In the genomic region with DNA sequence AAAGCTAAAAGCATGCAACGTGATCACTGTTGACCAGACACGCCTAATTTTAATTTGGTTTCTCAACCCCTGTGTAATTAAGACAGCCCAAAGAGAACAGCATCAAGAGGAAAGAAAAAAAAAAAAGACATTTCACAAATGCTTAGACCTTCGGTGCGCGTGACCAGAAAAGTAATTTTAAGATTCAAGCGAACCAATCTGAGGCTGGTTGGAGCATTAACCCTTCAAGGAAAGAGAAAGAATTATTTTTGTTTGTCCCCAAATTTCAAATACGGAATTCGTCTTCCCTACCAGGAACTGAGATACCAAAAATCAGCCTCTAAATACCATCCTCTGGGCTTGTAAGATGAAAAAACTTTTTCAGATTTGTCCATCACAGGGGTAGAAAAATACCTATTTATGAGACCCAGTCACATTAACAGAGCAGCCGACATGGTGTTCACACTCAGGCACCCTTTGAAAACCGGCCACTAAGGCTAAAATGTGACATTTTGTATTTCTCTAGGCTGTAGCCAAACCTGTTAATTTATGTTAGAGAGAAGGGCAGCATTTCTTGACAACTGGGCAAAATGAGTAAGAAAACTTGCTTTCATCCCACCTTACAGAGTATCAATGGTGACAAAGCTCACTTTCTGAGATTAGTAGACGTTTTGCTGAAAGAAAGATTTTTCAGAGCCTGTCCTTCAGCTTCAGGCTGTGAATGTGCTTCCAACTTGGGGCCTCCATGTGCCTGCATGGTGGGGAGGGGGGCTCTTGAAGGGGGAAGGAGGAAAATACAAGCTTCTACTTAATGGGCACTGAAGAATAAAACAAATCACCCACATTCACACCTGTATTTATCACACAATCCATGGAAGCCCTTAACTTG, we compare ENCODE assay signal across 8 cellular contexts.
DNase-seq lines count a peak whose midpoint lies in the region; ATAC-seq and TF ChIP-seq lines count a peak whose summit lies in the region.

No MANE protein-coding gene starts in this region.

- H3K79me2 ChIP-seq in HCT116 (ENCODE audit: insufficient read depth, low read length), result peaks cover 100% of the 10 kb centered on the region

- no peak for TF ChIP-seq RAD21 in HCT116 (IDR thresholded peaks at IDR 0.05; ENCODE audit: low read depth)

- WGBS in spleen, 5 donors, result 17 to 29% (median 19%) methylated on average over 11 of the region's 11 CpGs

- H3K27ac ChIP-seq in HCT116 (ENCODE audit: low read depth, low read length) (peak overlapping the region; percentile 99), SK-N-MC (peak overlapping the region; percentile 93), spleen (peak overlapping the region; percentile 79 to 93 (median 90))

- H3K4me3 ChIP-seq in HCT116 (replicated peaks in 1 of 2; ENCODE audit: low read depth in 1 of 2, low read length in 2 of 2) (peak overlapping the region; percentile 40 to 41), SK-N-MC (peak overlapping the region; percentile 84), fibroblast of mammary gland (ENCODE audit: control insufficient read depth, low read depth, low read length) (peak overlapping the region; percentile 46), spleen (peak overlapping the region in 7 of 8 donors; percentile 50 to 81 (median 57))

- TSS peak; percentile 71 for BruUV-seq in HCT116 (replicated peaks; lab: Mats Ljungman, UMichigan)

- CTCF ChIA-PET in HCT116 (lab: Charles Lee), result interaction anchor here (1.2 kb wide), 2 partner anchors 17 to 94 kb away, joined by 4 to 7 read pairs; no protein-coding TSS in a partner anchor

- H3K4me1 ChIP-seq in HCT116 (ENCODE audit: control insufficient read depth in 1 of 2, insufficient read depth in 2 of 2, low read length in 2 of 2) (peaks cover 94 to 100% of the 10 kb centered on the region in 2 experiments), spleen (peaks cover 53 to 100% (median 93%) of the 10 kb centered on the region in 6 donors)

- H3K36me3 ChIP-seq in HCT116 (ENCODE audit: control insufficient read depth in 1 of 2, insufficient read depth in 2 of 2, low read length in 2 of 2), result peaks cover 0 to 41% of the 10 kb centered on the region in 2 experiments; a peak in 1 of 4 replicates
- peaks cover 43% of the 10 kb centered on the region for H3K36me3 ChIP-seq in SK-N-MC (ENCODE audit: insufficient read depth, low read length)
- H3K36me3 ChIP-seq in spleen, result peaks cover 0 to 29% (median 2%) of the 10 kb centered on the region in 6 donors

- TF ChIP-seq POLR2A in HCT116 (IDR thresholded peaks at IDR 0.05; ENCODE audit: borderline replicate concordance, extremely low read depth, insufficient read depth, insufficient read length), result no peak
- TF ChIP-seq POLR2A in spleen (IDR thresholded peaks at IDR 0.05), result no peak

- POLR2A ChIA-PET in HCT116 (lab: Charles Lee), result interaction anchor here (0.9 to 14.3 kb wide), 10 partner anchors 9 to 81 kb away, joined by 3 to 227 read pairs (median 4); no protein-coding TSS in a partner anchor

- H3K27me3 ChIP-seq in HCT116 (ENCODE audit: insufficient read depth, low read length) (no peaks in the 10 kb centered on the region), spleen (replicated peaks in 1 of 7) (no peaks in the 10 kb centered on the region)

- intact Hi-C loops in HCT116 (cut with micrococcal nuclease) (loop anchor here (2.0 kb wide), 1 partner anchor 47 kb away; no protein-coding TSS in a partner anchor), spleen (cut with DNase I; ENCODE audit: low total_unique reads) (no loop called here)

- H3K4me2 ChIP-seq in HCT116 (ENCODE audit: low read length), result peak overlapping the region; percentile 71

- H3K9me3 ChIP-seq in HCT116 (ENCODE audit: control insufficient read depth in 1 of 2, insufficient read depth in 1 of 2, low read depth in 1 of 2, low read length in 2 of 2) (no peaks in the 10 kb centered on the region), SK-N-MC (ENCODE audit: low read depth, low read length) (no peaks in the 10 kb centered on the region), spleen (no peaks in the 10 kb centered on the region)

- H3K9ac ChIP-seq in HCT116 (ENCODE audit: low read length), result peak overlapping the region; percentile 80
- H3K9ac ChIP-seq in SK-N-MC (ENCODE audit: insufficient read length), result peak overlapping the region; percentile 88

- DNase-seq in HCT116 (ENCODE audit: low read depth, low spot score) (no peak), SK-N-MC (ENCODE audit: low read depth, low spot score) (no peak), fibroblast of mammary gland (ENCODE audit: low read depth) (no peak), spleen (no peak), HCEC 1CT (no peak), NCI-H1105 (lab: John Stamatoyannopoulos, UW) (no peak)

- no peak overlapping the region for H2AFZ ChIP-seq in HCT116 (ENCODE audit: low read depth, low read length, poor library complexity, severe bottlenecking)

- no peak for TF ChIP-seq CTCF in HCT116 (IDR thresholded peaks at IDR 0.05 in 2 of 3, conservative IDR thresholded peaks at IDR 0.05 in 1 of 3; ENCODE audit: borderline replicate concordance in 1 of 3, insufficient read depth in 1 of 3, low read depth in 2 of 3, low read length in 2 of 3)
- TF ChIP-seq CTCF in fibroblast of mammary gland (conservative IDR thresholded peaks at IDR 0.05; ENCODE audit: control insufficient read depth, insufficient read depth, low read depth, low read length), result no peak
- no peak for TF ChIP-seq CTCF in spleen (IDR thresholded peaks at IDR 0.05 in 8 of 11, conservative IDR thresholded peaks at IDR 0.05 in 3 of 11)

- ATAC-seq in HCT116 (no peak), HG02884 (IDR thresholded peaks at IDR 0.05; ENCODE audit: unreplicated experiment) (no peak), HG02981 (IDR thresholded peaks at IDR 0.05; ENCODE audit: unreplicated experiment) (no peak)

- RAD21 ChIA-PET in HCT116 (lab: Charles Lee; ENCODE audit: low non-redundant PET in 1 of 2, low total read pairs in 2 of 2, uncharacterized antibody in 2 of 2, unreplicated experiment in 2 of 2), result interaction anchor here in 1 of 2 experiments (0.9 kb wide), 1 partner anchor 14 kb away, joined by 4 read pairs; no protein-coding TSS in a partner anchor

- no peaks in the 10 kb centered on the region for H4K20me1 ChIP-seq in HCT116 (ENCODE audit: insufficient read depth)

- no peaks in the 10 kb centered on the region for H3K9me2 ChIP-seq in HCT116 (ENCODE audit: insufficient read depth)

TF ChIP-seq in HCT116, 20 proteins besides CTCF, POLR2A, EP300 and RAD21:
- peak; percentile 67; the same call in 1 of the 2 replicates for TF ChIP-seq POLR2AphosphoS5 (IDR thresholded peaks at IDR 0.05; ENCODE audit: low read depth, low read length)
- TF ChIP-seq, protein P1, sequence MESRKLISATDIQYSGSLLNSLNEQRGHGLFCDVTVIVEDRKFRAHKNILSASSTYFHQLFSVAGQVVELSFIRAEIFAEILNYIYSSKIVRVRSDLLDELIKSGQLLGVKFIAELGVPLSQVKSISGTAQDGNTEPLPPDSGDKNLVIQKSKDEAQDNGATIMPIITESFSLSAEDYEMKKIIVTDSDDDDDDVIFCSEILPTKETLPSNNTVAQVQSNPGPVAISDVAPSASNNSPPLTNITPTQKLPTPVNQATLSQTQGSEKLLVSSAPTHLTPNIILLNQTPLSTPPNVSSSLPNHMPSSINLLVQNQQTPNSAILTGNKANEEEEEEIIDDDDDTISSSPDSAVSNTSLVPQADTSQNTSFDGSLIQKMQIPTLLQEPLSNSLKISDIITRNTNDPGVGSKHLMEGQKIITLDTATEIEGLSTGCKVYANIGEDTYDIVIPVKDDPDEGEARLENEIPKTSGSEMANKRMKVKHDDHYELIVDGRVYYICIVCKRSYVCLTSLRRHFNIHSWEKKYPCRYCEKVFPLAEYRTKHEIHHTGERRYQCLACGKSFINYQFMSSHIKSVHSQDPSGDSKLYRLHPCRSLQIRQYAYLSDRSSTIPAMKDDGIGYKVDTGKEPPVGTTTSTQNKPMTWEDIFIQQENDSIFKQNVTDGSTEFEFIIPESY (IDR thresholded peaks at IDR 0.05; ENCODE audit: extremely low read depth, insufficient replicate concordance, low read length), result no peak
